1 cellular context compared by ENCODE assay signal in genomic region chr1:71640131-71640530, GRCh38.
TF ChIP-seq lines count a peak whose summit lies in the region.

No MANE protein-coding gene starts in this region.

TF ChIP-seq in GM23338, 12 proteins besides CTCF, POLR2A, EP300 and RAD21 (continued from another document):
- TF ChIP-seq REST (IDR thresholded peaks at IDR 0.05; ENCODE audit: unreplicated experiment): no peak
- TF ChIP-seq ZNF331 (CRISPR knock-in tag; IDR thresholded peaks at IDR 0.05; ENCODE audit: low read depth): no peak
- TF ChIP-seq EZH2phosphoT487 (IDR thresholded peaks at IDR 0.05; ENCODE audit: unreplicated experiment): no peak
- TF ChIP-seq ZNF114 (CRISPR knock-in tag; IDR thresholded peaks at IDR 0.05): no peak
- TF ChIP-seq JUNB (IDR thresholded peaks at IDR 0.05; ENCODE audit: unreplicated experiment): no peak
- no peak for TF ChIP-seq ETS1 (IDR thresholded peaks at IDR 0.05)
- TF ChIP-seq EZH2 (IDR thresholded peaks at IDR 0.05; ENCODE audit: low read depth, unreplicated experiment): no peak
- TF ChIP-seq POLR2AphosphoS5 (IDR thresholded peaks at IDR 0.05; ENCODE audit: low read depth): no peak
